In genomic region chr2:9656270-9656766, GRCh38 we compare ENCODE assay signal across 1 cellular context.
TF ChIP-seq lines count a peak whose summit lies in the region.

No MANE protein-coding gene starts in this region.

TF ChIP-seq in SK-N-SH, 30 proteins besides CTCF, POLR2A, EP300 and RAD21 (continued from another document):
- TF ChIP-seq PBX3 (IDR thresholded peaks at IDR 0.05): peak; percentile 91
- peak; percentile 55; the same call in 1 of the 2 replicates for TF ChIP-seq TEAD4 (IDR thresholded peaks at IDR 0.05; ENCODE audit: borderline replicate concordance, insufficient read depth)
- peak; percentile 43; the same call in 1 of the 2 replicates for TF ChIP-seq ELF1 (IDR thresholded peaks at IDR 0.05)
- peak; percentile 95 for TF ChIP-seq TCF12 (IDR thresholded peaks at IDR 0.05)
- no peak for TF ChIP-seq NRF1 (IDR thresholded peaks at IDR 0.05; ENCODE audit: low read depth, low read length)
- no peak for TF ChIP-seq MXI1 (IDR thresholded peaks at IDR 0.05; ENCODE audit: low read depth, low read length)
- peak; percentile 95 for TF ChIP-seq JUND (IDR thresholded peaks at IDR 0.05)
- TF ChIP-seq FOXM1 (IDR thresholded peaks at IDR 0.05; ENCODE audit: low read depth): 0 out of 2 replicates have a peak, but pooled peaks have one; percentile 20
- no peak for TF ChIP-seq GABPA (IDR thresholded peaks at IDR 0.05; ENCODE audit: low read depth)
- TF ChIP-seq POLR2AphosphoS5 (IDR thresholded peaks at IDR 0.05; ENCODE audit: low read depth, low read length): peak; percentile 71; the same call in 1 of the 2 replicates
- TF ChIP-seq IRF3 (IDR thresholded peaks at IDR 0.05; ENCODE audit: low read depth, low read length): no peak
- no peak for TF ChIP-seq YY1 (IDR thresholded peaks at IDR 0.05; ENCODE audit: low read depth)
